Comparison of ENCODE assay signal across 32 cellular contexts in the genomic region with DNA sequence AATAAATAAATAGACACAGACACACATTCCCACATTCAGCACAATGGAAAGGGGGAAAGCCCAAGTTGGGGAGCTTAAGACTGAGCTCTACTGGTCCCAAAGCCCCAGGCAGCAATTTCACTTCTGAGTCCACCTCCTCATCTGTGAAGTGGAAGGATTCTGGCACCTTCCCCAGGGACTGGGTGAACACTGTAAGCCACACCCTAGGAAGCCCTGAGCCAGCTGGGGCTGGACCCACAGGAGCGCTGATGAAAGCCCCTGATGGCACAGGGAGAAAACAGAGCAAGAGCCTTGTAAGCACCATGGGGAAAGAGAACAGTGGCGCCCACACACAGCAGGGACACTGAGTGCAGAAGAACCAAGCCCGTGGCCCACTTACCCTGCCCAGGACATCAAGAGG. TPM values are rescaled to one million over a fixed set of nuclear protein-coding genes. Genes with fewer than 3 reads are reported as not detected.
DNase-seq lines count a peak whose midpoint lies in the region; ATAC-seq and TF ChIP-seq lines count a peak whose summit lies in the region.
"Had no signal": no experiment of that assay in that cellular context is flagged by ENCODE, and none has a peak within 500 bp of the region (broad histone marks: within the 10 kb centered on the region; RNA-seq: fewer than 3 reads in every experiment).

No MANE protein-coding gene starts in this region.

- no peak overlapping the region for H3K56ac ChIP-seq in IMR-90 (ENCODE audit: extremely low read depth, insufficient read depth, low read length)

- POLR2A ChIA-PET in IMR-90 (lab: Charles Lee; ENCODE audit: unreplicated experiment), result no interaction called here

- TF ChIP-seq RAD21 in IMR-90 (IDR thresholded peaks at IDR 0.05; ENCODE audit: low read length), result no peak

- no peak for DNase-seq in IMR-90
- DNase-seq in chondrocyte (ENCODE audit: low spot score), result no peak
- DNase-seq in osteoblast (ENCODE audit: insufficient read length, low spot score, missing footprints), result no peak
- no peak for DNase-seq in kidney glomerular epithelial cell (lab: John Stamatoyannopoulos, UW)
- DNase-seq in colonic mucosa, result no peak
- DNase-seq in NK-92 (lab: John Stamatoyannopoulos, UW; ENCODE audit: unreplicated experiment), result no peak
- no peak for DNase-seq in activated T-cell treated with anti-CD3 and anti-CD28 coated beads for 4 hours
- DNase-seq: activated CD4-positive, alpha-beta memory T cell treated with anti-CD3 and anti-CD28 coated beads, Interleukin-2, amount 10 ng/mL, durations not matched to agents 7 days and 5 days; activated CD4-positive, alpha-beta T cell treated with anti-CD3 and anti-CD28 coated beads for 1 hour; activated CD8-positive, alpha-beta memory T cell treated with anti-CD3 and anti-CD28 coated beads, Interleukin-2, amount 50 U/mL, for 4 hours; activated naive CD4-positive, alpha-beta T cell treated with anti-CD3 and anti-CD28 coated beads for 36 hours; Calu3; DMS79 treated with DMSO at 0.1 percent for 48 hours; effector memory CD4-positive, alpha-beta T cell; GDM1; glutamatergic neuron; GOT3; islet precursor cell; KG1; lower lobe of right lung; naive thymus-derived CD8-positive, alpha-beta T cell; NCI-H2081; NCI-H69; small intestine; stimulated activated naive CD4-positive, alpha-beta T cell treated with Interleukin-2 at 50 U/mL for 16 hours had no signal

- peaks cover 20% of the 10 kb centered on the region for H3K9me1 ChIP-seq in IMR-90 (ENCODE audit: insufficient read depth, low read length)

- no peak overlapping the region for H3K18ac ChIP-seq in IMR-90 (ENCODE audit: low read depth, low read length)

- H4K91ac ChIP-seq in IMR-90 (ENCODE audit: insufficient read depth, low read depth, low read length), result no peak overlapping the region

- H3K27ac Mint-ChIP-seq in chondrocyte (ENCODE audit: unreplicated experiment), result peak overlapping the region; percentile 99
- H3K27ac Mint-ChIP-seq: activated CD4-positive, alpha-beta memory T cell treated with anti-CD3 and anti-CD28 coated beads, Interleukin-2, amount 10 ng/mL, durations not matched to agents 7 days and 5 days; activated naive CD4-positive, alpha-beta T cell treated with anti-CD3 and anti-CD28 coated beads for 36 hours; activated T-helper 1 cell treated with anti-CD3 and anti-CD28 coated beads, Interleukin-12 subunit alpha, Interleukin-12 subunit beta, Interleukin-2, Interleukin-4 antibody, amounts not matched to agents 30 ng/mL and 10 ng/mL and 1 ng/mL, durations not matched to agents 14 hours and 24 hours and 36 hours had no signal

- BruUV-seq in IMR-90 (replicated peaks; lab: Mats Ljungman, UMichigan), result no TSS peak

- peaks cover 15% of the 10 kb centered on the region for H3K36me3 Mint-ChIP-seq in chondrocyte (ENCODE audit: low read depth)

- H3K27me3 ChIP-seq in BLaER1 (no peaks in the 10 kb centered on the region), IMR-90 (ENCODE audit: control insufficient read depth, insufficient read depth, low read length) (no peaks in the 10 kb centered on the region), osteoblast (ENCODE audit: insufficient read depth, low read length) (no peaks in the 10 kb centered on the region), colonic mucosa (no peaks in the 10 kb centered on the region)
- H3K27me3 ChIP-seq: suprapubic skin, upper lobe of left lung had no signal

- no peak overlapping the region for H2AK9ac ChIP-seq in IMR-90 (replicated peaks; ENCODE audit: low read depth, low read length, poor library complexity)

- H2BK5ac ChIP-seq in IMR-90 (ENCODE audit: low read depth, low read length, poor library complexity, severe bottlenecking), result no peak overlapping the region

- TF ChIP-seq CTCF in IMR-90 (conservative IDR thresholded peaks at IDR 0.05; ENCODE audit: low read depth, low read length) (no peak), chondrocyte (IDR thresholded peaks at IDR 0.05) (no peak), osteoblast (IDR thresholded peaks at IDR 0.05; ENCODE audit: extremely low read depth, low read depth, low read length) (no peak), colonic mucosa (IDR thresholded peaks at IDR 0.05) (no peak)

- no peak overlapping the region for H3K23ac ChIP-seq in IMR-90 (ENCODE audit: low read depth, low read length)

- peaks cover 4% of the 10 kb centered on the region for H3K9me3 Mint-ChIP-seq in chondrocyte (ENCODE audit: low read depth)
- H3K9me3 Mint-ChIP-seq: activated CD4-positive, alpha-beta memory T cell treated with anti-CD3 and anti-CD28 coated beads, Interleukin-2, amount 10 ng/mL, durations not matched to agents 7 days and 5 days; activated naive CD4-positive, alpha-beta T cell treated with anti-CD3 and anti-CD28 coated beads for 36 hours; activated T-helper 1 cell treated with anti-CD3 and anti-CD28 coated beads, Interleukin-12 subunit alpha, Interleukin-12 subunit beta, Interleukin-2, Interleukin-4 antibody, amounts not matched to agents 30 ng/mL and 10 ng/mL and 1 ng/mL, durations not matched to agents 14 hours and 24 hours and 36 hours; CD14-positive monocyte; naive thymus-derived CD8-positive, alpha-beta T cell had no signal

- CTCF ChIA-PET in IMR-90 (lab: Yijun Ruan, JAX), result no interaction called here

- no peak overlapping the region for H3K4me3 Mint-ChIP-seq in chondrocyte (ENCODE audit: unreplicated experiment)
- H3K4me3 Mint-ChIP-seq: activated CD4-positive, alpha-beta memory T cell treated with anti-CD3 and anti-CD28 coated beads, Interleukin-2, amount 10 ng/mL, durations not matched to agents 7 days and 5 days; activated naive CD4-positive, alpha-beta T cell treated with anti-CD3 and anti-CD28 coated beads for 36 hours; activated T-helper 1 cell treated with anti-CD3 and anti-CD28 coated beads, Interleukin-12 subunit alpha, Interleukin-12 subunit beta, Interleukin-2, Interleukin-4 antibody, amounts not matched to agents 30 ng/mL and 10 ng/mL and 1 ng/mL, durations not matched to agents 14 hours and 24 hours and 36 hours; CD14-positive monocyte; naive thymus-derived CD8-positive, alpha-beta T cell had no signal

- H3K9ac ChIP-seq in BLaER1, result no peak overlapping the region
- H3K9ac ChIP-seq in IMR-90 (ENCODE audit: low read depth, low read length), result no peak overlapping the region
- no peak overlapping the region for H3K9ac ChIP-seq in colonic mucosa (ENCODE audit: low read depth in 2 of 2, low read length in 2 of 2)

- peaks cover 36% of the 10 kb centered on the region for H3K4me1 Mint-ChIP-seq in chondrocyte (ENCODE audit: low read depth)

- H3K36me3 ChIP-seq in BLaER1 (peaks cover 97% of the 10 kb centered on the region), IMR-90 (ENCODE audit: control insufficient read depth, insufficient read depth, low read length) (peaks cover 33% of the 10 kb centered on the region), osteoblast (ENCODE audit: insufficient read depth, low read length) (peaks cover 34% of the 10 kb centered on the region), colonic mucosa (no peaks in the 10 kb centered on the region)

- ATAC-seq in IMR-90 (ENCODE audit: low read depth), result no peak
- ATAC-seq: lower lobe of right lung; naive thymus-derived CD8-positive, alpha-beta T cell had no signal

- peak overlapping the region; percentile 16; the same call in 1 of the 2 replicates for H2AK5ac ChIP-seq in IMR-90 (ENCODE audit: low read depth, low read length)

- peaks cover 5 to 19% of the 10 kb centered on the region in 2 experiments; a peak in 2 of 4 replicates for H3K79me1 ChIP-seq in IMR-90 (ENCODE audit: low read depth in 1 of 2, low read length in 2 of 2)

- intact Hi-C loops in IMR-90 (cut with micrococcal nuclease) (loop anchor here (2.0 kb wide), 1 partner anchor 109 kb away; the partner anchor contains the start of gene CHERP), colonic mucosa (cut with DNase I) (no loop called here)

- no peaks in the 10 kb centered on the region for H3K27me3 Mint-ChIP-seq in chondrocyte (ENCODE audit: low read depth)
- H3K27me3 Mint-ChIP-seq: activated CD4-positive, alpha-beta memory T cell treated with anti-CD3 and anti-CD28 coated beads, Interleukin-2, amount 10 ng/mL, durations not matched to agents 7 days and 5 days; naive thymus-derived CD8-positive, alpha-beta T cell had no signal

- no peak overlapping the region for H2BK15ac ChIP-seq in IMR-90 (ENCODE audit: low read depth, low read length)

- H4K20me1 ChIP-seq in BLaER1 (peaks cover 11% of the 10 kb centered on the region; the same call in 1 of the 2 replicates), IMR-90 (ENCODE audit: insufficient read depth, low read length) (peaks cover 33% of the 10 kb centered on the region), osteoblast (ENCODE audit: insufficient read depth, low read length) (peaks cover 9% of the 10 kb centered on the region)

- H3K79me2 ChIP-seq in osteoblast (ENCODE audit: insufficient read depth, low read length), result no peaks in the 10 kb centered on the region

- H2BK120ac ChIP-seq in IMR-90 (ENCODE audit: low read depth, low read length), result no peak overlapping the region

- in situ Hi-C loops in IMR-90 (cut with MboI; ENCODE audit: low sequenced_read_pairs), result no loop called here

- H3K4ac ChIP-seq in IMR-90 (ENCODE audit: low read depth, low read length), result no peak overlapping the region

- H3K4me2 ChIP-seq in BLaER1 (peak overlapping the region; percentile 33), IMR-90 (ENCODE audit: low read depth, low read length) (no peak overlapping the region), osteoblast (ENCODE audit: insufficient read depth, low read length) (no peak overlapping the region)

- H3K4me3 ChIP-seq in BLaER1 (no peak overlapping the region), IMR-90 (ENCODE audit: insufficient read depth, low read depth, low read length) (no peak overlapping the region), osteoblast (ENCODE audit: insufficient read depth, low read length) (no peak overlapping the region), colonic mucosa (no peak overlapping the region)
- H3K4me3 ChIP-seq: coronary artery, lower lobe of right lung, suprapubic skin, upper lobe of left lung had no signal

- dilution Hi-C loops in IMR-90 (cut with HindIII; ENCODE audit: low sequenced_read_pairs, unreplicated experiment), result no loop called here

- H4K8ac ChIP-seq in IMR-90 (ENCODE audit: low read depth in 2 of 2, low read length in 2 of 2), result no peak overlapping the region

- H3K9me3 ChIP-seq in BLaER1, result no peaks in the 10 kb centered on the region
- no peaks in the 10 kb centered on the region for H3K9me3 ChIP-seq in IMR-90 (ENCODE audit: control insufficient read depth, insufficient read depth, low read length)
- no peaks in the 10 kb centered on the region for H3K9me3 ChIP-seq in osteoblast (ENCODE audit: low read depth, low read length)
- H3K9me3 ChIP-seq in colonic mucosa, result no peaks in the 10 kb centered on the region
- H3K9me3 ChIP-seq: lower lobe of right lung, suprapubic skin, upper lobe of left lung had no signal

- peaks cover 63% of the 10 kb centered on the region for H3K4me1 ChIP-seq in BLaER1
- H3K4me1 ChIP-seq in IMR-90 (ENCODE audit: control insufficient read depth, insufficient read depth, low read length), result peaks cover 13% of the 10 kb centered on the region
- H3K4me1 ChIP-seq in osteoblast (ENCODE audit: insufficient read depth, low read length), result peaks cover 25% of the 10 kb centered on the region
- no peaks in the 10 kb centered on the region for H3K4me1 ChIP-seq in colonic mucosa

- H2BK20ac ChIP-seq in IMR-90 (ENCODE audit: low read depth, low read length), result no peak overlapping the region

- H4K5ac ChIP-seq in IMR-90 (ENCODE audit: low read depth, low read length), result no peak overlapping the region

- no peak overlapping the region for H3K14ac ChIP-seq in IMR-90 (replicated peaks; ENCODE audit: low read depth, low read length)

- H3K27ac ChIP-seq in BLaER1, result no peak overlapping the region
- H3K27ac ChIP-seq in IMR-90 (ENCODE audit: insufficient read depth, low read length), result no peak overlapping the region
- H3K27ac ChIP-seq in osteoblast (ENCODE audit: low read depth, low read length), result peak overlapping the region; percentile 87
- no peak overlapping the region for H3K27ac ChIP-seq in colonic mucosa
- H3K27ac ChIP-seq: HL-60, upper lobe of left lung had no signal

- no peak for TF ChIP-seq POLR2A in IMR-90 (IDR thresholded peaks at IDR 0.05; ENCODE audit: low read depth, low read length)

- H2AFZ ChIP-seq in IMR-90 (replicated peaks; ENCODE audit: low read length, poor library complexity) (no peak overlapping the region), osteoblast (ENCODE audit: low read length) (no peak overlapping the region)

- WGBS in IMR-90 (ENCODE audit: extremely low coverage in 2 of 2, insufficient read length in 1 of 2), 2 experiments, result 100% methylated on average over 2 of the region's 3 CpGs; no CpG with 5 or more reads in 1 of the 2 experiments

RNA-seq across cellular contexts. Expression of gene EPS15L1, which starts 37.8 kb away (rescaled TPM):
- total RNA-seq in IMR-90 (2012; rRNA removed) (7.5 and 9.2 TPM in 2 replicates), chondrocyte (34.4 to 36.5 TPM (median 36.1 TPM) in 3 replicates), osteoblast (13.8 and 15.2 TPM in 2 replicates), colonic mucosa (10 to 100 TPM; 33.4 to 46.0 TPM)
- polyA plus RNA-seq in IMR-90 (2012; rRNA removed), result 21.7 and 22.1 TPM in 2 replicates
- 13.0 and 16.4 TPM in 2 replicates for polyA plus RNA-seq in IMR-90 (2012; cell fraction: cytosol; rRNA removed)
- polyA plus RNA-seq in IMR-90 (2012; cell fraction: nucleus; rRNA removed; ENCODE audit: low replicate concordance), result 24.6 and 32.5 TPM in 2 replicates
